12 cellular contexts compared by ENCODE assay signal in the genomic region with DNA sequence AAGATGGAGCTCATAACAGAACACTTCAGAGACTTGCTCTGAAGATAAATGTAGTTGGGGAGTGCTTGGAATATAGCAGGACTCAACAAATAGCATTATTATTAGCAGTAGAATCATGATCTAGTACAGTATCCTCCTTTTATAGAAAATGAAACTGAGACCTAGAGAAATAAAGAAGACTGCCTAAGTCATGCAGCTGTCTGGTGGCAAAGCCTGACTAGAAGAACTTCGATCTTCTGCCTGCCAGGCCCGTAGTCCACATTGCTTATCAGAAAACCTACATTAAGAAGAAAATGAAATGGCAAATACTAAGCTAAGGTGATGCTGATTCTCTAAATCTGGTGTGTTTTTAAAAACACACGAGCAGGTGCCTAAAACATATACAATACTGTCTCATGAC. TPM values are rescaled to one million over a fixed set of nuclear protein-coding genes. Genes with fewer than 3 reads are reported as not detected.
DNase-seq lines count a peak whose midpoint lies in the region; ATAC-seq and TF ChIP-seq lines count a peak whose summit lies in the region.
"Had no signal": no experiment of that assay in that cellular context is flagged by ENCODE, and none has a peak within 500 bp of the region (broad histone marks: within the 10 kb centered on the region; RNA-seq: fewer than 3 reads in every experiment).

No MANE protein-coding gene starts in this region.

- DNase-seq in MCF 10A (ENCODE audit: unreplicated experiment) (no peak), mammary epithelial cell (no peak), ascending aorta (ENCODE audit: low spot score in 2 of 2) (no peak), tibial artery (no peak), nephron progenitor cell (no peak), NCI-H1417 (lab: John Stamatoyannopoulos, UW) (no peak), cerebellar nuclear complex (lab: John Stamatoyannopoulos, UW) (no peak)
- DNase-seq: activated T-cell treated with anti-CD3 and anti-CD28 coated beads, Interleukin-2, amount 50 U/mL, for 24 hours; effector CD8-positive, alpha-beta T cell; KBM-7; left lung had no signal

- H3K4me3 Mint-ChIP-seq in MCF 10A (ENCODE audit: unreplicated experiment) (peak overlapping the region; percentile 77), nephron progenitor cell (no peak overlapping the region)
- H3K4me3 Mint-ChIP-seq: activated T-cell treated with anti-CD3 and anti-CD28 coated beads, Interleukin-2, amount 50 U/mL, for 24 hours had no signal

- no TSS peak for BruUV-seq in MCF 10A (replicated peaks; lab: Mats Ljungman, UMichigan)
- no TSS peak for BruUV-seq in mammary epithelial cell (replicated peaks; lab: Mats Ljungman, UMichigan)

- CTCF ChIA-PET in MCF 10A (lab: Yijun Ruan, JAX) = interaction anchor here (0.6 to 3.9 kb wide), 11 partner anchors 11 to 315 kb away, joined by 3 to 17 read pairs (median 4); no protein-coding TSS in a partner anchor
- CTCF ChIA-PET in mammary epithelial cell (lab: Charles Lee; ENCODE audit: low non-redundant PET) = no interaction called here

- no peaks in the 10 kb centered on the region for H4K20me1 ChIP-seq in mammary epithelial cell (ENCODE audit: insufficient read depth, low read length)

- H3K36me3 Mint-ChIP-seq in MCF 10A (ENCODE audit: insufficient read depth, unreplicated experiment) = no peaks in the 10 kb centered on the region
- no peaks in the 10 kb centered on the region for H3K36me3 Mint-ChIP-seq in nephron progenitor cell (ENCODE audit: low read depth)

- H3K4me3 ChIP-seq in mammary epithelial cell (replicated peaks in 1 of 3; ENCODE audit: insufficient read depth in 1 of 3, low read depth in 2 of 3, low read length in 3 of 3) (no peak overlapping the region), ascending aorta (peak overlapping the region; percentile 0 to 12), tibial artery (peak overlapping the region; percentile 1 to 10)
- H3K4me3 ChIP-seq: left lung had no signal

- peaks cover 11% of the 10 kb centered on the region for H3K4me1 ChIP-seq in mammary epithelial cell (ENCODE audit: insufficient read depth, low read length)
- H3K4me1 ChIP-seq in ascending aorta = peaks cover 0 to 51% of the 10 kb centered on the region in 2 donors
- H3K4me1 ChIP-seq in tibial artery = peaks cover 0 to 90% (median 28%) of the 10 kb centered on the region in 4 donors
- H3K4me1 ChIP-seq: left lung had no signal

- POLR2A ChIA-PET in MCF 10A (lab: Yijun Ruan, JAX) = interaction anchor here (0.7 to 14.1 kb wide), 18 partner anchors 8 to 81 kb away, joined by 3 to 395 read pairs (median 6); partner anchors contain the start of gene DST

- H3K27me3 Mint-ChIP-seq in MCF 10A (ENCODE audit: insufficient read depth, unreplicated experiment) (no peaks in the 10 kb centered on the region), nephron progenitor cell (ENCODE audit: low read depth, poor library complexity) (no peaks in the 10 kb centered on the region)
- H3K27me3 Mint-ChIP-seq: activated T-cell treated with anti-CD3 and anti-CD28 coated beads, Interleukin-2, amount 50 U/mL, for 24 hours had no signal

- H3K36me3 ChIP-seq in mammary epithelial cell (ENCODE audit: insufficient read depth, low read length) (no peaks in the 10 kb centered on the region), ascending aorta (no peaks in the 10 kb centered on the region), tibial artery (no peaks in the 10 kb centered on the region)
- H3K36me3 ChIP-seq: left lung had no signal

- H3K79me2 ChIP-seq in mammary epithelial cell (ENCODE audit: insufficient read depth, low read length) = peaks cover 4% of the 10 kb centered on the region

- 67% methylated on average over 3 of the region's 3 CpGs for WGBS in mammary epithelial cell (ENCODE audit: low coverage, missing lambda C conversion rate)

- peak; percentile 75 for ATAC-seq in HG02981 (IDR thresholded peaks at IDR 0.05; ENCODE audit: unreplicated experiment)
- ATAC-seq: left lung had no signal

- H3K27ac Mint-ChIP-seq in MCF 10A (ENCODE audit: low read depth, unreplicated experiment) (peak overlapping the region; percentile 97), nephron progenitor cell (no peak overlapping the region)
- H3K27ac Mint-ChIP-seq: activated T-cell treated with anti-CD3 and anti-CD28 coated beads, Interleukin-2, amount 50 U/mL, for 24 hours had no signal

- dilution Hi-C loops in mammary epithelial cell (cut with HindIII; ENCODE audit: low sequenced_read_pairs) = no loop called here

- H3K9me3 ChIP-seq in mammary epithelial cell (replicated peaks; ENCODE audit: insufficient read depth, low read length) (no peaks in the 10 kb centered on the region), ascending aorta (no peaks in the 10 kb centered on the region), tibial artery (no peaks in the 10 kb centered on the region)
- H3K9me3 ChIP-seq: left lung had no signal

- no peak for TF ChIP-seq CTCF in MCF 10A (IDR thresholded peaks at IDR 0.05; ENCODE audit: unreplicated experiment)
- TF ChIP-seq CTCF in mammary epithelial cell (conservative IDR thresholded peaks at IDR 0.05 in 1 of 2, IDR thresholded peaks at IDR 0.05 in 1 of 2; ENCODE audit: extremely low read depth in 1 of 2, insufficient read depth in 1 of 2, low read depth in 1 of 2, low read length in 2 of 2) = no peak
- no peak for TF ChIP-seq CTCF in ascending aorta (IDR thresholded peaks at IDR 0.05)
- TF ChIP-seq CTCF in tibial artery (IDR thresholded peaks at IDR 0.05) = no peak
- TF ChIP-seq CTCF in nephron progenitor cell (IDR thresholded peaks at IDR 0.05) = no peak

- no peak overlapping the region for H2AFZ ChIP-seq in mammary epithelial cell (ENCODE audit: low read depth, low read length)

- H3K4me1 Mint-ChIP-seq in MCF 10A (ENCODE audit: insufficient read depth, unreplicated experiment) (peaks cover 35% of the 10 kb centered on the region), nephron progenitor cell (no peaks in the 10 kb centered on the region)

- in situ Hi-C loops in mammary epithelial cell (cut with MboI; ENCODE audit: low sequenced_read_pairs in 2 of 2) = no loop called here

- no peak overlapping the region for H3K4me2 ChIP-seq in mammary epithelial cell (ENCODE audit: insufficient read depth, low read depth, low read length)

- H3K27me3 ChIP-seq in mammary epithelial cell (ENCODE audit: insufficient read depth, low read length) (no peaks in the 10 kb centered on the region), ascending aorta (no peaks in the 10 kb centered on the region), tibial artery (no peaks in the 10 kb centered on the region)
- H3K27me3 ChIP-seq: left lung had no signal

- no peak overlapping the region for H3K9ac ChIP-seq in mammary epithelial cell (ENCODE audit: insufficient read depth, low read length)

- H3K9me3 Mint-ChIP-seq in MCF 10A (ENCODE audit: unreplicated experiment) (no peaks in the 10 kb centered on the region), nephron progenitor cell (no peaks in the 10 kb centered on the region)
- H3K9me3 Mint-ChIP-seq: activated T-cell treated with anti-CD3 and anti-CD28 coated beads, Interleukin-2, amount 50 U/mL, for 24 hours had no signal

- H3K27ac ChIP-seq in mammary epithelial cell (ENCODE audit: insufficient read depth, low read depth, low read length) (no peak overlapping the region), ascending aorta (peak overlapping the region; percentile 40 to 48), tibial artery (peak overlapping the region; percentile 79 to 80)

- intact Hi-C loops in MCF 10A (cut with micrococcal nuclease) (no loop called here), mammary epithelial cell (cut with micrococcal nuclease) (no loop called here), ascending aorta (cut with DNase I) (no loop called here), tibial artery (cut with DNase I; ENCODE audit: low total_unique reads) (no loop called here)

RNA-seq across cellular contexts. Expression of gene DST, which starts 46.4 kb away (rescaled TPM):
- total RNA-seq in MCF 10A (2022) (356 and 370 TPM in 2 replicates), mammary epithelial cell (1,000 to 10,000 TPM in 1 of 2 donors, 100 to 1,000 TPM in 1; 535 to 1,158 TPM), ascending aorta (223 TPM)
- 120 TPM for polyA plus RNA-seq in mammary epithelial cell
- polyA minus RNA-seq in mammary epithelial cell = 464 TPM

Comparison
In these comparisons a context has a peak if more than half of its experiments do, and no peak if none do; other contexts are left out.
1. H3K4me3 ChIP-seq: peak in ascending aorta (2 of 2) and tibial artery (2 of 2); none in mammary epithelial cell (0 of 3).